Comparison of ENCODE assay signal across 8 cellular contexts in the genomic region with DNA sequence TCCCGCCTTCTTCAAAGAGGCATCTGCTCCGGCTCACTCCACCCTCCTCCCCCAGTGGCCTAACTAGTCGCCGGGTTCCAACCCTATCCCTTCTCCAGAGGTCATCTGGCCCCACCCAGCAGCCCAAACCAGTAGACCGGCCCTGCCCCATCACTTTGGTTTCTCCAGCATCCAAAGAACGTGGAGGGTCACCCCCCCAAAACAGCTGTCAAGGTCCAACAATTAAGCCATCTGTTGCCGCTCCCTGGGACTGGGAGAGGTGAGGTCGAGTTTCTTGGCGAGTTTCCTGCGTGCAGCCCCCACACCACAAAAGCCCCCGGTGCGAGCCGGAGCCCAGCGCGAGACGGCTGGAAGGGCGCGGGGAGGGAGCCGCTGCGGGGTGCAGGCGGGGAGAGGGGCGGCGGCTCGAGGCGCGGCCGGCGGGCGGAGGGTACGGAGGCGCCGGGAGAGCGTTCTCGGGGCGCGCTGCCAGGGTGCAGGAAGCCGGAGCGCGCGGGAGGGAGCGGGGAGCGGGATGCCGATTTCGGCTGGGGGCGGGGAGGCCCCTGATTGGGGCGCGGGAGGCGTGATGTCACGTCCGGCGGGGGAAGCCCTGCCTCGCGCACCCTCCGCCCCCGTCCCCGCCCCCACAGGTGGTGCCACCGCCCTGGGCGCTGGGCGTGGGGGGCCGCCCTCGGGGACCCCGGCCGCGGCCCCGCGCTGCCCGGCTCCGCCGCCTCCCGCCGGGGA. TPM values are rescaled to one million over a fixed set of nuclear protein-coding genes. Genes with fewer than 3 reads are reported as not detected.
A peak's percentile ranks its signal among the peaks of the same experiment; 100 is the strongest.
DNase-seq lines count a peak whose midpoint lies in the region; FAIRE-seq and TF ChIP-seq lines count a peak whose summit lies in the region.

No MANE protein-coding gene starts in this region.

- dilution Hi-C loops in keratinocyte (cut with MboI; ENCODE audit: extremely low pct_ligation_motif_present, low sequenced_read_pairs), result no loop called here

- POLR2A ChIA-PET in HEK293T (lab: Yijun Ruan, JAX), result interaction anchor here (1.4 kb wide), 1 partner anchor 8 kb away, joined by 3 read pairs; no protein-coding TSS in a partner anchor

- H3K4me1 ChIP-seq in ES-I3 (ENCODE audit: insufficient read depth, low read length) (no peaks in the 10 kb centered on the region; the same call in 1 of the 2 replicates), keratinocyte (ENCODE audit: control insufficient read depth, extremely low read depth, insufficient read depth, low read length) (peaks cover 34% of the 10 kb centered on the region)

- H3K9me3 ChIP-seq in ES-I3 (ENCODE audit: control insufficient read depth, insufficient read depth, low read length), result no peaks in the 10 kb centered on the region
- H3K9me3 ChIP-seq in keratinocyte (ENCODE audit: control insufficient read depth, low read depth, low read length), result no peaks in the 10 kb centered on the region

- no peak overlapping the region for H2AFZ ChIP-seq in keratinocyte (ENCODE audit: control insufficient read depth, low read length)

- FAIRE-seq in keratinocyte (lab: Jason Lieb, UNC), result no peak

- H3K9ac ChIP-seq in ES-I3 (ENCODE audit: low read depth, low read length), result peak overlapping the region; percentile 73
- peak overlapping the region; percentile 89 for H3K9ac ChIP-seq in keratinocyte (ENCODE audit: control insufficient read depth, extremely low read depth, insufficient read depth, low read length)

- peak overlapping the region; percentile 95 for H3K27ac ChIP-seq in keratinocyte (ENCODE audit: control insufficient read depth, insufficient read depth, low read length)

- peak overlapping the region; percentile 69 to 87 (median 83) for H3K4me3 ChIP-seq in keratinocyte (ENCODE audit: control insufficient read depth in 2 of 3, extremely low read depth in 1 of 3, insufficient read depth in 2 of 3, low read depth in 1 of 3, low read length in 3 of 3)

- peaks cover 13% of the 10 kb centered on the region for H4K20me1 ChIP-seq in keratinocyte (ENCODE audit: control insufficient read depth, extremely low read depth, insufficient read depth, low read length)

- H3K79me2 ChIP-seq in keratinocyte (ENCODE audit: control insufficient read depth, insufficient read depth, low read length), result peaks cover 39% of the 10 kb centered on the region

- no peaks in the 10 kb centered on the region for H3K9me1 ChIP-seq in keratinocyte (ENCODE audit: control insufficient read depth, extremely low read depth, insufficient read depth, low read length)

- TF ChIP-seq CTCF in keratinocyte (optimal IDR thresholded peaks at IDR 0.05 in 1 of 3, IDR thresholded peaks at IDR 0.05 in 1 of 3, conservative IDR thresholded peaks at IDR 0.05 in 1 of 3; ENCODE audit: extremely low read depth in 1 of 3, insufficient read depth in 2 of 3, low read length in 3 of 3), result no peak

- H3K36me3 ChIP-seq in ES-I3 (ENCODE audit: insufficient read depth, low read length), result no peaks in the 10 kb centered on the region
- peaks cover 0 to 2% of the 10 kb centered on the region in 2 experiments for H3K36me3 ChIP-seq in keratinocyte (ENCODE audit: control insufficient read depth in 2 of 2, extremely low read depth in 1 of 2, insufficient read depth in 2 of 2, low read length in 2 of 2)

- DNase-seq in HEK293T (ENCODE audit: extremely low spot score), result peak; percentile 88
- DNase-seq in NCI-H2107 treated with DMSO at 0.1 percent for 48 hours (lab: John Stamatoyannopoulos, UW; ENCODE audit: unreplicated experiment), result peak; percentile 42
- DNase-seq in activated CD4-positive, CD25-positive, alpha-beta regulatory T cell treated with anti-CD3 and anti-CD28 coated beads, Interleukin-2, amount 50 U/mL, for 72 hours, result peak; percentile 81
- peak; percentile 81 for DNase-seq in central memory CD4-positive, alpha-beta T cell
- DNase-seq in keratinocyte (ENCODE audit: low read depth, low spot score), result no peak
- peak; percentile 65 to 85 (median 76) for DNase-seq in stimulated activated CD4-positive, alpha-beta T cell treated with anti-CD3 and anti-CD28 coated beads, Interleukin-12 subunit alpha, Interleukin-12 subunit beta, amount 100 ng/mL, for 48 hours (ENCODE audit: low read depth in 2 of 3, low spot score in 1 of 3)
- DNase-seq in DMS53 (lab: John Stamatoyannopoulos, UW), result no peak

- peak overlapping the region; percentile 91 for H3K4me2 ChIP-seq in keratinocyte (ENCODE audit: control insufficient read depth, extremely low read depth, insufficient read depth, low read depth, low read length)

- CTCF ChIA-PET in HEK293T (lab: Yijun Ruan, JAX), result no interaction called here

- no peaks in the 10 kb centered on the region for H3K27me3 ChIP-seq in keratinocyte (ENCODE audit: control insufficient read depth, extremely low read depth, insufficient read depth, low read length)

TF ChIP-seq in HEK293T, 16 proteins besides CTCF, POLR2A, EP300 and RAD21:
- TF ChIP-seq CTBP1 (IDR thresholded peaks at IDR 0.05; ENCODE audit: borderline replicate concordance) (no peak), L3MBTL2 (conservative IDR thresholded peaks at IDR 0.05) (peak; percentile 48)

RNA-seq across cellular contexts. Expression of a gene that starts 0.6 kb away (rescaled TPM):
- polyA plus RNA-seq in keratinocyte, result 46.6 to 117 TPM (median 75.0 TPM) in 3 replicates
- polyA plus RNA-seq in keratinocyte (2011; ENCODE audit: low read depth), result 105 TPM
- polyA plus RNA-seq in keratinocyte (2011; cell fraction: cytosol; rRNA removed), result 23.2 and 63.7 TPM in 2 replicates
- 161 and 211 TPM in 2 replicates for polyA plus RNA-seq in keratinocyte (2011; cell fraction: nucleus; rRNA removed)
- polyA plus RNA-seq in keratinocyte (2012; ENCODE audit: low replicate concordance), result 87.4 and 108 TPM in 2 replicates
- 60.5 to 117 TPM (median 94.2 TPM) in 3 replicates for polyA minus RNA-seq in keratinocyte
- polyA minus RNA-seq in keratinocyte (2011; cell fraction: cytosol; rRNA and poly(A)+ RNA removed), result 188 TPM
- polyA minus RNA-seq in keratinocyte (2011; cell fraction: nucleus; rRNA and poly(A)+ RNA removed), result 272 and 312 TPM in 2 replicates

Comparison
In these comparisons a context has a peak if more than half of its experiments do, and no peak if none do; other contexts are left out.
1. DNase-seq: peak in HEK293T (single experiment), NCI-H2107 treated with DMSO at 0.1 percent for 48 hours (single experiment), activated CD4-positive, CD25-positive, alpha-beta regulatory T cell treated with anti-CD3 and anti-CD28 coated beads, Interleukin-2, amount 50 U/mL, for 72 hours (single experiment), central memory CD4-positive, alpha-beta T cell (single experiment) and stimulated activated CD4-positive, alpha-beta T cell treated with anti-CD3 and anti-CD28 coated beads, Interleukin-12 subunit alpha, Interleukin-12 subunit beta, amount 100 ng/mL, for 48 hours (3 of 3); none in keratinocyte (single experiment) and DMS53 (single experiment).